Comparison of ENCODE assay signal across 8 cellular contexts in genomic region chr20:47319517-47320252, GRCh38. TPM values are rescaled to one million over a fixed set of nuclear protein-coding genes. Genes with fewer than 3 reads are reported as not detected.
DNase-seq lines count a peak whose midpoint lies in the region; ATAC-seq and TF ChIP-seq lines count a peak whose summit lies in the region.

No MANE protein-coding gene starts in this region.

- peak overlapping the region; percentile 92 to 99 (median 96) for H3K27ac ChIP-seq in esophagus muscularis mucosa (replicated peaks in 1 of 4)

- CTCF ChIA-PET in activated CD8-positive, alpha-beta memory T cell treated with anti-CD3 and anti-CD28 coated beads, Interleukin-2, amount 10 ng/mL, durations not matched to agents 7 days and 5 days (lab: Charles Lee): no interaction called here

- no peak for TF ChIP-seq EP300 in esophagus muscularis mucosa (IDR thresholded peaks at IDR 0.05)

- peaks cover 12% of the 10 kb centered on the region for H3K36me3 Mint-ChIP-seq in activated CD8-positive, alpha-beta memory T cell treated with anti-CD3 and anti-CD28 coated beads, Interleukin-2, amount 10 ng/mL, durations not matched to agents 7 days and 5 days
- no peaks in the 10 kb centered on the region for H3K36me3 Mint-ChIP-seq in naive B cell

- H3K27ac Mint-ChIP-seq in activated CD8-positive, alpha-beta memory T cell treated with anti-CD3 and anti-CD28 coated beads, Interleukin-2, amount 10 ng/mL, durations not matched to agents 7 days and 5 days: peak overlapping the region; percentile 86
- H3K27ac Mint-ChIP-seq in naive B cell: peak overlapping the region; percentile 67 to 95 (median 84)

- no peak overlapping the region for H3K4me3 Mint-ChIP-seq in activated CD8-positive, alpha-beta memory T cell treated with anti-CD3 and anti-CD28 coated beads, Interleukin-2, amount 10 ng/mL, durations not matched to agents 7 days and 5 days
- peak overlapping the region in 4 of 8 donors; percentile 13 to 76 (median 50) for H3K4me3 Mint-ChIP-seq in naive B cell

- no peaks in the 10 kb centered on the region for H3K36me3 ChIP-seq in esophagus muscularis mucosa

- WGBS in esophagus muscularis mucosa: 23% methylated on average over 10 of the region's 17 CpGs

- ATAC-seq in activated CD8-positive, alpha-beta memory T cell treated with anti-CD3 and anti-CD28 coated beads, Interleukin-2, amount 10 ng/mL, durations not matched to agents 7 days and 5 days: no peak
- ATAC-seq in naive B cell (ENCODE audit: low read depth in 2 of 2) (peak in 1 of 2 donors; percentile 28), HG02571 (IDR thresholded peaks at IDR 0.05; ENCODE audit: unreplicated experiment) (no peak), GM21825 (IDR thresholded peaks at IDR 0.05; ENCODE audit: unreplicated experiment) (no peak)

- H3K4me1 Mint-ChIP-seq in activated CD8-positive, alpha-beta memory T cell treated with anti-CD3 and anti-CD28 coated beads, Interleukin-2, amount 10 ng/mL, durations not matched to agents 7 days and 5 days: peaks cover 48% of the 10 kb centered on the region
- peaks cover 51 to 87% (median 80%) of the 10 kb centered on the region in 3 donors for H3K4me1 Mint-ChIP-seq in naive B cell

- no peak for TF ChIP-seq CTCF in esophagus muscularis mucosa (IDR thresholded peaks at IDR 0.05)

- no peak for DNase-seq in activated CD8-positive, alpha-beta memory T cell treated with anti-CD3 and anti-CD28 coated beads, Interleukin-2, amount 10 ng/mL, durations not matched to agents 7 days and 5 days
- DNase-seq in activated CD8-positive, alpha-beta memory T cell treated with anti-CD3 and anti-CD28 coated beads, Interleukin-2, amount 50 U/mL, for 48 hours: no peak
- DNase-seq in SW480 (ENCODE audit: low spot score) (peak; percentile 53), esophagus muscularis mucosa (ENCODE audit: extremely low spot score) (no peak), naive B cell (no peak)
- no peak for DNase-seq in activated CD8-positive, alpha-beta memory T cell treated with anti-CD3 and anti-CD28 coated beads, Interleukin-2, amount 50 U/mL, for 4 hours

- no peaks in the 10 kb centered on the region for H3K9me3 Mint-ChIP-seq in activated CD8-positive, alpha-beta memory T cell treated with anti-CD3 and anti-CD28 coated beads, Interleukin-2, amount 10 ng/mL, durations not matched to agents 7 days and 5 days (ENCODE audit: low read depth)
- H3K9me3 Mint-ChIP-seq in naive B cell: no peaks in the 10 kb centered on the region

- peak overlapping the region; percentile 40 to 54 (median 45) for H3K4me3 ChIP-seq in esophagus muscularis mucosa

- peaks cover 0 to 5% (median 0%) of the 10 kb centered on the region in 4 donors for H3K9me3 ChIP-seq in esophagus muscularis mucosa

- intact Hi-C loops in esophagus muscularis mucosa (cut with DNase I): no loop called here

- no peak for TF ChIP-seq POLR2A in esophagus muscularis mucosa (IDR thresholded peaks at IDR 0.05; ENCODE audit: low read depth)

- no peaks in the 10 kb centered on the region for H3K27me3 ChIP-seq in esophagus muscularis mucosa

- no peaks in the 10 kb centered on the region for H3K27me3 Mint-ChIP-seq in activated CD8-positive, alpha-beta memory T cell treated with anti-CD3 and anti-CD28 coated beads, Interleukin-2, amount 10 ng/mL, durations not matched to agents 7 days and 5 days
- H3K27me3 Mint-ChIP-seq in naive B cell: no peaks in the 10 kb centered on the region

- H3K4me1 ChIP-seq in esophagus muscularis mucosa: peaks cover 90 to 100% (median 98%) of the 10 kb centered on the region in 4 donors

RNA-seq across cellular contexts. Expression of gene ZMYND8, which starts 36.8 kb away (rescaled TPM):
- total RNA-seq in activated CD8-positive, alpha-beta memory T cell treated with anti-CD3 and anti-CD28 coated beads, Interleukin-2, amount 10 ng/mL, durations not matched to agents 7 days and 5 days: 10 to 100 TPM; 39.4 to 45.2 TPM
- total RNA-seq in esophagus muscularis mucosa: 10 to 100 TPM; 44.6 to 78.6 (median 65.8) TPM
- 10 to 100 TPM in 4 of 6 donors, 1 to 10 TPM in 2; 2.7 to 22.7 (median 12.1) TPM for polyA plus RNA-seq in naive B cell (ENCODE audit: low read depth in 6 of 6)
